ENCODE assay signal across 8 cellular contexts in genomic region chr7:32588657-32589056, GRCh38.
DNase-seq lines count a peak whose midpoint lies in the region; ATAC-seq and TF ChIP-seq lines count a peak whose summit lies in the region.

No MANE protein-coding gene starts in this region.

- peak; percentile 74 for ATAC-seq in RWPE2 (ENCODE audit: low read depth)
- no peak for ATAC-seq in GM18498 (IDR thresholded peaks at IDR 0.05; ENCODE audit: unreplicated experiment)
- no peak for ATAC-seq in body of pancreas

- H3K4me3 ChIP-seq in HFF-Myc (replicated peaks; ENCODE audit: low read depth, low read length) (no peak overlapping the region), RWPE2 (ENCODE audit: severe bottlenecking) (no peak overlapping the region), cardiac muscle cell (no peak overlapping the region), coronary artery (no peak overlapping the region), body of pancreas (no peak overlapping the region)

- TF ChIP-seq CTCF in HFF-Myc (IDR thresholded peaks at IDR 0.05; ENCODE audit: low read depth, low read length, missing control alignments) (no peak), RWPE2 (IDR thresholded peaks at IDR 0.05; ENCODE audit: poor library complexity, severe bottlenecking) (no peak), cardiac muscle cell (IDR thresholded peaks at IDR 0.05; ENCODE audit: low read depth, low read length) (peak; percentile 28), coronary artery (IDR thresholded peaks at IDR 0.05) (no peak), body of pancreas (IDR thresholded peaks at IDR 0.05) (no peak)

- peaks cover 10% of the 10 kb centered on the region for H3K4me1 ChIP-seq in RWPE2 (ENCODE audit: insufficient read depth, poor library complexity, severe bottlenecking)
- peaks cover 23% of the 10 kb centered on the region for H3K4me1 ChIP-seq in cardiac muscle cell (ENCODE audit: low read depth)
- peaks cover 6% of the 10 kb centered on the region for H3K4me1 ChIP-seq in body of pancreas

- DNase-seq in EH (ENCODE audit: low read depth): peak; percentile 93
- peak; percentile 58 for DNase-seq in HFF-Myc (ENCODE audit: extremely low read depth, low read depth)
- DNase-seq in RWPE2 (ENCODE audit: low spot score): no peak
- peak; percentile 62 to 88 for DNase-seq in cardiac muscle cell (ENCODE audit: low read depth in 1 of 2, low spot score in 1 of 2)
- DNase-seq in coronary artery (ENCODE audit: low spot score): no peak
- no peak for DNase-seq in DMS53 treated with DMSO at 0.1 percent for 48 hours (lab: John Stamatoyannopoulos, UW; ENCODE audit: unreplicated experiment)
- no peak for DNase-seq in body of pancreas

- H3K9me3 ChIP-seq in RWPE2 (ENCODE audit: severe bottlenecking): no peaks in the 10 kb centered on the region
- H3K9me3 ChIP-seq in cardiac muscle cell (ENCODE audit: low read depth): no peaks in the 10 kb centered on the region
- no peaks in the 10 kb centered on the region for H3K9me3 ChIP-seq in body of pancreas

- peaks cover 32% of the 10 kb centered on the region for H3K36me3 ChIP-seq in RWPE2 (ENCODE audit: low read depth)
- peaks cover 24% of the 10 kb centered on the region for H3K36me3 ChIP-seq in cardiac muscle cell
- H3K36me3 ChIP-seq in body of pancreas (replicated peaks in 1 of 2; ENCODE audit: insufficient read depth in 1 of 2, low read depth in 2 of 2): peaks cover 0 to 14% of the 10 kb centered on the region in 2 donors

- H3K27ac ChIP-seq in RWPE2 (ENCODE audit: poor library complexity, severe bottlenecking): peak overlapping the region; percentile 23
- H3K27ac ChIP-seq in cardiac muscle cell: peak overlapping the region; percentile 75
- no peak overlapping the region for H3K27ac ChIP-seq in coronary artery
- H3K27ac ChIP-seq in body of pancreas: no peak overlapping the region

- 41 to 54% methylated on average over 2 of the region's 2 CpGs for WGBS in body of pancreas, 2 donors

- TF ChIP-seq POLR2A in body of pancreas (IDR thresholded peaks at IDR 0.05): no peak

- intact Hi-C loops in body of pancreas (cut with DNase I): no loop called here

- no peaks in the 10 kb centered on the region for H3K27me3 ChIP-seq in RWPE2 (ENCODE audit: insufficient read depth, poor library complexity, severe bottlenecking)
- no peaks in the 10 kb centered on the region for H3K27me3 ChIP-seq in cardiac muscle cell
- no peaks in the 10 kb centered on the region for H3K27me3 ChIP-seq in body of pancreas

Comparison
In these comparisons a context has a peak if more than half of its experiments do, and no peak if none do; other contexts are left out.
1. DNase-seq: peak in EH (single experiment), HFF-Myc (single experiment) and cardiac muscle cell (2 of 2); none in RWPE2 (single experiment), coronary artery (single experiment), DMS53 treated with DMSO at 0.1 percent for 48 hours (single experiment) and body of pancreas (0 of 4).
2. H3K27ac ChIP-seq: peak in RWPE2 (single experiment) and cardiac muscle cell (single experiment); none in coronary artery (0 of 2) and body of pancreas (0 of 4).